ENCODE assay signal across 13 cellular contexts in the genomic region with DNA sequence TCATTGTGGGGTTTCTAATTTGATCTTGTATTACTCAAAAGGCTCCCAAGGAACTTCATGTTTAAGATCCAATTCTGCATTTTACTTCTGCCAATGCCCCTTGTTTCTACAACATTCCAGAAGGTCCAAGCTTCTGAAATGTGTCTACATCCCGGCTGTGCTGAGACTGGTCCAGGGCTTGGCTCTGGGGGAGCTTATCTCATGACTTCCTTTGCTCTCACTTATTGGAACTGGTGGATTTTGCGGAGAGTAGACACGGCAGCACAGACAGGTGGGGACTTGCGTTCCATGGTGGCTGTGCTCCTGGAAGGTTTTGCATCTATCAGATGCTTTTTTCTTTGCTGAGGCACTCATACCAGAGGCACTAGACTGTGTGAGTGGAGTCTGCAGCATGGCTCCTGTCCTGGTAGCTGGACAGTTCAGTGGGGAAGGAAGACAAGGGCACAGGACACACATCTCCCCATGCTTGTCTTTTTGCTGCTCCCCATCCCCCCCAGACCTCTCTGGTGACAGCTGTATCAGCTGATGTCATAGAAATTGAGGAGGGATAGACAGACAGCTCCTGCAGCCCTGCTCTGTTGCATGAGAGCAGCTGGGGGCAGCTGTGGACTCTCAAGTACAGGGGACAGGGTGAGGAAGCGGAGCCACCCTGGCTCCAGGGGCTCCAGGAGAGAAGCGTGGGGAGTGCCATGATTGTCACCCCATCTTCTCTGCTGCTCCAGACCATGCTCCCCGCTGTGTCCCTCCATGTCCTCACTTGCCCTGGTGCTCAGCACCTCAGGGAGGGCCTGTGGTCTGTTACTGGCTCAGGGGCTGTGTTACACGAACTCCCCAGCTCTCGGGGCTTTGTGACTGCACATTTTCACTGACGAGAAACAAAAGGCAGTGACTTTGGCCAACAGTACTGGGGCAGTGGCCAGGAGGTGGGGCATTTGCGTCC. TPM values are rescaled to one million over a fixed set of nuclear protein-coding genes. Genes with fewer than 3 reads are reported as not detected.
DNase-seq lines count a peak whose midpoint lies in the region; ATAC-seq and TF ChIP-seq lines count a peak whose summit lies in the region.
"Had no signal": no experiment of that assay in that cellular context is flagged by ENCODE, and none has a peak within 500 bp of the region (broad histone marks: within the 10 kb centered on the region; RNA-seq: fewer than 3 reads in every experiment).

No MANE protein-coding gene starts in this region.

- no peaks in the 10 kb centered on the region for H3K4me1 ChIP-seq in heart right ventricle
- H3K4me1 ChIP-seq in right atrium auricular region: no peaks in the 10 kb centered on the region

- ATAC-seq in heart right ventricle: peak in 6 of 8 donors; percentile 13 to 58 (median 34)
- no peak for ATAC-seq in central memory CD8-positive, alpha-beta T cell (replicated peaks; ENCODE audit: extremely low read depth, poor library complexity, severe bottlenecking)
- ATAC-seq in HG02840 (IDR thresholded peaks at IDR 0.05; ENCODE audit: low FRiP score, unreplicated experiment): no peak
- ATAC-seq: CD8-positive, alpha-beta T cell had no signal

- H3K36me3 ChIP-seq in heart right ventricle: no peaks in the 10 kb centered on the region
- no peaks in the 10 kb centered on the region for H3K36me3 ChIP-seq in right atrium auricular region

- peak overlapping the region; percentile 36 for H3K27ac Mint-ChIP-seq in central memory CD8-positive, alpha-beta T cell (ENCODE audit: low read depth)
- H3K27ac Mint-ChIP-seq: H9 had no signal

- no peaks in the 10 kb centered on the region for H3K27me3 Mint-ChIP-seq in central memory CD8-positive, alpha-beta T cell

- 60 to 64% methylated on average over 11 of the region's 11 CpGs for WGBS in heart right ventricle, 2 donors

- H3K27me3 ChIP-seq in heart right ventricle (no peaks in the 10 kb centered on the region), right atrium auricular region (no peaks in the 10 kb centered on the region)

- H3K27ac ChIP-seq in heart right ventricle: no peak overlapping the region
- no peak overlapping the region for H3K27ac ChIP-seq in right atrium auricular region
- H3K27ac ChIP-seq in substantia nigra (ENCODE audit: low read depth, low read length, poor library complexity, severe bottlenecking): no peak overlapping the region

- H3K9me3 Mint-ChIP-seq in central memory CD8-positive, alpha-beta T cell: no peaks in the 10 kb centered on the region
- H3K9me3 Mint-ChIP-seq: CD8-positive, alpha-beta T cell; H9 had no signal

- intact Hi-C loops in heart right ventricle (cut with DNase I) (loop anchor here in 6 of 10 donors (2.0 to 10.0 kb wide), 6 partner anchors 203 to 255 kb away; partner anchors contain the start of gene LIPG (in 4 of the 6)), posterior vena cava (cut with DNase I) (loop anchor here in 1 of 2 donors (10.0 kb wide), 1 partner anchor 203 kb away; the partner anchor contains the start of gene LIPG)

- peaks cover 2% of the 10 kb centered on the region for H3K36me3 Mint-ChIP-seq in central memory CD8-positive, alpha-beta T cell (ENCODE audit: insufficient read depth)
- H3K36me3 Mint-ChIP-seq: CD8-positive, alpha-beta T cell had no signal

- H3K4me3 Mint-ChIP-seq in central memory CD8-positive, alpha-beta T cell: no peak overlapping the region
- H3K4me3 Mint-ChIP-seq: CD8-positive, alpha-beta T cell; H9 had no signal

- no peaks in the 10 kb centered on the region for H3K4me1 Mint-ChIP-seq in central memory CD8-positive, alpha-beta T cell

- TF ChIP-seq CTCF in heart right ventricle (IDR thresholded peaks at IDR 0.05) (no peak), right atrium auricular region (IDR thresholded peaks at IDR 0.05) (no peak)

- H3K4me3 ChIP-seq in heart right ventricle (no peak overlapping the region), right atrium auricular region (no peak overlapping the region)

- H3K9me3 ChIP-seq in heart right ventricle (no peaks in the 10 kb centered on the region), right atrium auricular region (no peaks in the 10 kb centered on the region)

- DNase-seq in heart right ventricle (no peak), right atrium auricular region (ENCODE audit: low spot score) (no peak), medulla oblongata (ENCODE audit: extremely low spot score) (peak; percentile 16), posterior vena cava (ENCODE audit: low spot score) (peak; percentile 47), NCI-H2171 (lab: John Stamatoyannopoulos, UW) (no peak), substantia nigra (lab: John Stamatoyannopoulos, UW) (no peak)
- DNase-seq in central memory CD8-positive, alpha-beta T cell (ENCODE audit: low spot score in 2 of 2): no peak
- DNase-seq: CD8-positive, alpha-beta T cell; DMS79; KG1; NCI-H774 had no signal

RNA-seq across cellular contexts. Expression of gene ACAA2, which starts 46.0 kb away (rescaled TPM):
- total RNA-seq in heart right ventricle: 100 to 1,000 TPM; 171 to 377 (median 251) TPM
- polyA plus RNA-seq in heart right ventricle: 100 to 1,000 TPM in 1 of 2 donors, 10 to 100 TPM in 1; 46.7 to 119 TPM
- 100 to 1,000 TPM; 115 to 149 TPM for total RNA-seq in right atrium auricular region
- 10 to 100 TPM; 32.1 to 42.7 TPM for total RNA-seq in posterior vena cava

Comparison
In these comparisons a context has a peak if more than half of its experiments do, and no peak if none do; other contexts are left out.
1. ATAC-seq: peak in heart right ventricle (6 of 8); none in central memory CD8-positive, alpha-beta T cell (single experiment) and HG02840 (single experiment).
2. DNase-seq: peak in medulla oblongata (single experiment) and posterior vena cava (single experiment); none in heart right ventricle (0 of 2), right atrium auricular region (single experiment), central memory CD8-positive, alpha-beta T cell (0 of 2), NCI-H2171 (single experiment) and substantia nigra (0 of 49).